ENCODE assay signal across 8 cellular contexts in genomic region chr2:87077028-87077446, GRCh38. TPM values are rescaled to one million over a fixed set of nuclear protein-coding genes. Genes with fewer than 3 reads are reported as not detected.
A peak's percentile ranks its signal among the peaks of the same experiment; 100 is the strongest.
DNase-seq lines count a peak whose midpoint lies in the region; ATAC-seq and TF ChIP-seq lines count a peak whose summit lies in the region.
"Not testable (repeated sequence)": the region's sequence is repeated elsewhere in the genome, so short reads cannot be mapped to it uniquely, and the experiment has no call there.

No MANE protein-coding gene starts in this region.

- not testable (repeated sequence) for TF ChIP-seq POLR2A in right lobe of liver (IDR thresholded peaks at IDR 0.05); upper lobe of left lung (IDR thresholded peaks at IDR 0.05)

- intact Hi-C loops in right lobe of liver (cut with DNase I), result not testable (repeated sequence)

- peak overlapping the region; percentile 92 for H3K4me3 Mint-ChIP-seq in activated naive CD4-positive, alpha-beta T cell treated with anti-CD3 and anti-CD28 coated beads, Interleukin-2, amount 50 U/mL, for 24 hours

- H3K27ac Mint-ChIP-seq in activated naive CD4-positive, alpha-beta T cell treated with anti-CD3 and anti-CD28 coated beads, Interleukin-2, amount 50 U/mL, for 24 hours, result peak overlapping the region; percentile 98

- TF ChIP-seq CTCF in GM12875 (IDR thresholded peaks at IDR 0.05; ENCODE audit: borderline replicate concordance, insufficient read depth, low read depth, low read length); right lobe of liver (IDR thresholded peaks at IDR 0.05); retinal pigment epithelial cell (conservative IDR thresholded peaks at IDR 0.05; ENCODE audit: low read depth, low read length); upper lobe of left lung (IDR thresholded peaks at IDR 0.05): not testable (repeated sequence)

- H3K9me3 Mint-ChIP-seq in activated naive CD4-positive, alpha-beta T cell treated with anti-CD3 and anti-CD28 coated beads, Interleukin-2, amount 50 U/mL, for 24 hours, result not testable (repeated sequence)

- H3K9me3 ChIP-seq in esophagus (ENCODE audit: control insufficient read depth in 2 of 2, insufficient read depth in 1 of 2, low read depth in 1 of 2, low read length in 1 of 2); right lobe of liver; upper lobe of left lung: not testable (repeated sequence)

- H3K27ac ChIP-seq in esophagus (ENCODE audit: low read depth in 2 of 2, low read length in 1 of 2) (peak overlapping the region; percentile 88 to 92), right lobe of liver (peak overlapping the region; percentile 90 to 99 (median 96)), upper lobe of left lung (peak overlapping the region; percentile 89 to 93 (median 91))

- not testable (repeated sequence) for H3K27me3 ChIP-seq in esophagus (ENCODE audit: control insufficient read depth in 1 of 2, insufficient read depth in 2 of 2, low read length in 2 of 2); right lobe of liver; upper lobe of left lung

- not testable (repeated sequence) for TF ChIP-seq EP300 in upper lobe of left lung (IDR thresholded peaks at IDR 0.05)

- not testable (repeated sequence) for H3K27me3 Mint-ChIP-seq in activated naive CD4-positive, alpha-beta T cell treated with anti-CD3 and anti-CD28 coated beads, Interleukin-2, amount 50 U/mL, for 24 hours

- peak; percentile 36 to 69 (median 53) for DNase-seq in right lobe of liver
- not testable (repeated sequence) for DNase-seq in retinal pigment epithelial cell (ENCODE audit: low read depth)
- peak in 1 of 2 donors; percentile 82 for DNase-seq in upper lobe of left lung

- not testable (repeated sequence) for H3K36me3 Mint-ChIP-seq in activated naive CD4-positive, alpha-beta T cell treated with anti-CD3 and anti-CD28 coated beads, Interleukin-2, amount 50 U/mL, for 24 hours

- peak; percentile 8 for ATAC-seq in HG03045 (IDR thresholded peaks at IDR 0.05; ENCODE audit: unreplicated experiment)
- ATAC-seq in SK-N-SH treated with all-trans-retinoic acid at 6 μM for 48 hours, result peak; percentile 15
- ATAC-seq in right lobe of liver, result peak; percentile 67 to 81 (median 73)
- ATAC-seq in upper lobe of left lung (ENCODE audit: low FRiP score in 2 of 2), result peak; percentile 65 to 75

- WGBS in esophagus, 2 donors, result 1% methylated on average over 9 to 10 of the region's 34 CpGs
- WGBS in right lobe of liver (ENCODE audit: insufficient coverage, low coverage, low lambda C conversion rate, missing lambda C conversion rate), result 0% methylated on average over 3 of the region's 34 CpGs
- 0% methylated on average over 4 to 9 of the region's 34 CpGs for whole genome bisulfite sequencing in upper lobe of left lung, 2 donors

- peak overlapping the region; percentile 57 for H3K4me3 ChIP-seq in GM12875 (ENCODE audit: low read depth, low read length)
- H3K4me3 ChIP-seq in esophagus (ENCODE audit: low read depth in 1 of 2, low read length in 2 of 2), result peak overlapping the region; percentile 50 to 84
- H3K4me3 ChIP-seq in right lobe of liver, result peak overlapping the region; percentile 62 to 66 (median 63)
- H3K4me3 ChIP-seq in retinal pigment epithelial cell (ENCODE audit: low read length), result peak overlapping the region; percentile 61
- peak overlapping the region; percentile 7 to 76 (median 73) for H3K4me3 ChIP-seq in upper lobe of left lung

- H3K36me3 ChIP-seq in esophagus (ENCODE audit: control insufficient read depth in 2 of 2, insufficient read depth in 2 of 2, low read length in 1 of 2); right lobe of liver; upper lobe of left lung: not testable (repeated sequence)

- H3K4me1 Mint-ChIP-seq in activated naive CD4-positive, alpha-beta T cell treated with anti-CD3 and anti-CD28 coated beads, Interleukin-2, amount 50 U/mL, for 24 hours, result not testable (repeated sequence)

- H3K4me1 ChIP-seq in esophagus (ENCODE audit: control insufficient read depth in 2 of 2, insufficient read depth in 2 of 2, low read length in 1 of 2); right lobe of liver; upper lobe of left lung: not testable (repeated sequence)

RNA-seq across cellular contexts. Expression of gene PLGLB1, which starts 55.4 kb away (rescaled TPM):
- 1 to 10 TPM in 1 of 2 donors, under 1 TPM in 1; 0.68 to 4.5 TPM for polyA plus RNA-seq in esophagus
- total RNA-seq in right lobe of liver (100 to 1,000 TPM; 103 to 189 (median 134) TPM), upper lobe of left lung (1 to 10 TPM in 2 of 6 donors, under 1 TPM in 3, not detected in 1; 0.52 to 3.7 (median 0.88) TPM)

Comparison
In these comparisons a context has a peak if more than half of its experiments do, and no peak if none do; other contexts are left out.
1. ATAC-seq: peak in every context shown above with its lines; median percentile 73 in right lobe of liver; 70 in upper lobe of left lung; 15 in SK-N-SH treated with all-trans-retinoic acid at 6 μM for 48 hours; 8 in HG03045.
2. RNA of gene PLGLB1, which starts 55.4 kb away (total RNA-seq): 103 to 189 TPM in right lobe of liver; 0.52 to 3.7 TPM in upper lobe of left lung; every median in the first group is over 10 times any median in the second.
3. Peak in every context shown above with its lines, with median percentiles within 50 percentile points of each other: H3K4me3 ChIP-seq and H3K27ac ChIP-seq.